ENCODE assay signal across 9 cellular contexts in genomic region chr2:66445781-66446177, GRCh38. TPM values are rescaled to one million over a fixed set of nuclear protein-coding genes. Genes with fewer than 3 reads are reported as not detected.
DNase-seq lines count a peak whose midpoint lies in the region; ATAC-seq and TF ChIP-seq lines count a peak whose summit lies in the region.
"Had no signal": no experiment of that assay in that cellular context is flagged by ENCODE, and none has a peak within 500 bp of the region (broad histone marks: within the 10 kb centered on the region; RNA-seq: fewer than 3 reads in every experiment).

No MANE protein-coding gene starts in this region.

- peak overlapping the region; percentile 71 for H2AFZ ChIP-seq in IMR-90 (replicated peaks; ENCODE audit: low read length, poor library complexity)

- H4K91ac ChIP-seq in IMR-90 (ENCODE audit: insufficient read depth, low read depth, low read length), result peak overlapping the region; percentile 92

- peak overlapping the region; percentile 99 for H3K18ac ChIP-seq in IMR-90 (ENCODE audit: low read depth, low read length)

- H2BK120ac ChIP-seq in IMR-90 (ENCODE audit: low read depth, low read length), result peak overlapping the region; percentile 88

- H3K79me1 ChIP-seq in IMR-90 (ENCODE audit: low read depth in 1 of 2, low read length in 2 of 2), result no peaks in the 10 kb centered on the region

- ATAC-seq in IMR-90 (ENCODE audit: low read depth) (no peak), lung (ENCODE audit: insufficient read depth, low FRiP score) (no peak), thoracic aorta (ENCODE audit: insufficient number of reproducible peaks, low FRiP score, low read depth) (no peak), HG03378 (IDR thresholded peaks at IDR 0.05; ENCODE audit: unreplicated experiment) (no peak)
- ATAC-seq in activated naive CD8-positive, alpha-beta T cell treated with anti-CD3 and anti-CD28 coated beads, Interleukin-2, amount 50 U/mL, for 24 hours, result no peak

- in situ Hi-C loops in IMR-90 (cut with MboI; ENCODE audit: low sequenced_read_pairs), result loop anchor here (25.0 kb wide), 1 partner anchor 1592 kb away; no protein-coding TSS in a partner anchor

- no peaks in the 10 kb centered on the region for H3K36me3 Mint-ChIP-seq in activated naive CD8-positive, alpha-beta T cell treated with anti-CD3 and anti-CD28 coated beads, Interleukin-2, amount 50 U/mL, for 24 hours (ENCODE audit: low read depth)

- no peak overlapping the region for H3K27ac Mint-ChIP-seq in activated naive CD8-positive, alpha-beta T cell treated with anti-CD3 and anti-CD28 coated beads, Interleukin-2, amount 50 U/mL, for 24 hours
- H3K27ac Mint-ChIP-seq: activated CD4-positive, alpha-beta T cell treated with anti-CD3 and anti-CD28 coated beads, Interleukin-2, amount 10 ng/mL, durations not matched to agents 24 days and 14 days had no signal

- TF ChIP-seq CTCF in IMR-90 (conservative IDR thresholded peaks at IDR 0.05; ENCODE audit: low read depth, low read length) (peak; percentile 19; the same call in 1 of the 2 replicates), lung (IDR thresholded peaks at IDR 0.05; ENCODE audit: control extremely low read depth, extremely low read depth) (no peak), thoracic aorta (IDR thresholded peaks at IDR 0.05) (peak; percentile 18)

- WGBS in IMR-90 (ENCODE audit: extremely low coverage in 2 of 2, insufficient read length in 1 of 2), 2 experiments, result 0% methylated on average over 3 of the region's 25 CpGs; no CpG with 5 or more reads in 1 of the 2 experiments
- 14 to 16% methylated on average over 25 of the region's 25 CpGs for WGBS in esophagus, 2 donors
- 4 to 16% methylated on average over 25 of the region's 25 CpGs for WGBS in lung, 2 donors

- H3K27me3 Mint-ChIP-seq in activated naive CD8-positive, alpha-beta T cell treated with anti-CD3 and anti-CD28 coated beads, Interleukin-2, amount 50 U/mL, for 24 hours, result peaks cover 46% of the 10 kb centered on the region

- no TSS peak for BruUV-seq in IMR-90 (replicated peaks; lab: Mats Ljungman, UMichigan)

- peak overlapping the region; percentile 46; the same call in 1 of the 2 replicates for H2BK20ac ChIP-seq in IMR-90 (ENCODE audit: low read depth, low read length)

- dilution Hi-C loops in IMR-90 (cut with HindIII; ENCODE audit: low sequenced_read_pairs, unreplicated experiment), result loop anchor here (25.0 kb wide), 1 partner anchor 767 kb away; no protein-coding TSS in a partner anchor

- H3K4me1 ChIP-seq in IMR-90 (ENCODE audit: control insufficient read depth, insufficient read depth, low read length), result peaks cover 4% of the 10 kb centered on the region
- H3K4me1 ChIP-seq in esophagus (ENCODE audit: control insufficient read depth in 2 of 2, insufficient read depth in 2 of 2, low read length in 1 of 2), result peaks cover 0 to 2% of the 10 kb centered on the region in 2 donors
- H3K4me1 ChIP-seq in lung (ENCODE audit: control insufficient read depth in 2 of 2, insufficient read depth in 2 of 2, low read length in 2 of 2), result peaks cover 4% of the 10 kb centered on the region in 2 donors
- peaks cover 0 to 61% of the 10 kb centered on the region in 2 donors for H3K4me1 ChIP-seq in thoracic aorta (ENCODE audit: control insufficient read depth in 1 of 2, low read depth in 2 of 2)

- peak overlapping the region; percentile 98 for H2BK5ac ChIP-seq in IMR-90 (ENCODE audit: low read depth, low read length, poor library complexity, severe bottlenecking)

- H4K5ac ChIP-seq in IMR-90 (ENCODE audit: low read depth, low read length), result peak overlapping the region; percentile 95

- H3K56ac ChIP-seq in IMR-90 (ENCODE audit: extremely low read depth, insufficient read depth, low read length), result peak overlapping the region; percentile 92

- no peak for TF ChIP-seq POLR2A in IMR-90 (IDR thresholded peaks at IDR 0.05; ENCODE audit: low read depth, low read length)

- H4K8ac ChIP-seq in IMR-90 (ENCODE audit: low read depth in 2 of 2, low read length in 2 of 2), result peak overlapping the region; percentile 67 to 80

- H3K27me3 ChIP-seq in IMR-90 (ENCODE audit: control insufficient read depth, insufficient read depth, low read length) (no peaks in the 10 kb centered on the region), esophagus (ENCODE audit: control insufficient read depth in 1 of 2, insufficient read depth in 2 of 2, low read length in 2 of 2) (no peaks in the 10 kb centered on the region), lung (ENCODE audit: control insufficient read depth, insufficient read depth) (no peaks in the 10 kb centered on the region), thoracic aorta (replicated peaks; ENCODE audit: insufficient read depth) (no peaks in the 10 kb centered on the region)

- H3K23ac ChIP-seq in IMR-90 (ENCODE audit: low read depth, low read length), result peak overlapping the region; percentile 90

- CTCF ChIA-PET in IMR-90 (lab: Yijun Ruan, JAX), result no interaction called here

- no peak overlapping the region for H3K4me3 Mint-ChIP-seq in activated naive CD8-positive, alpha-beta T cell treated with anti-CD3 and anti-CD28 coated beads, Interleukin-2, amount 50 U/mL, for 24 hours
- H3K4me3 Mint-ChIP-seq: activated CD4-positive, alpha-beta T cell treated with anti-CD3 and anti-CD28 coated beads, Interleukin-2, amount 10 ng/mL, durations not matched to agents 24 days and 14 days had no signal

- H3K4me3 ChIP-seq in IMR-90 (ENCODE audit: insufficient read depth, low read depth, low read length) (peak overlapping the region; percentile 39), esophagus (ENCODE audit: low read depth in 1 of 2, low read length in 2 of 2) (peak overlapping the region; percentile 66 to 76), lung (peak overlapping the region; percentile 46), thoracic aorta (peak overlapping the region; percentile 75)

- H2AK5ac ChIP-seq in IMR-90 (ENCODE audit: low read depth, low read length), result peak overlapping the region; percentile 52

- peak overlapping the region; percentile 93 for H3K14ac ChIP-seq in IMR-90 (replicated peaks; ENCODE audit: low read depth, low read length)

- H3K4me1 Mint-ChIP-seq in activated naive CD8-positive, alpha-beta T cell treated with anti-CD3 and anti-CD28 coated beads, Interleukin-2, amount 50 U/mL, for 24 hours, result no peaks in the 10 kb centered on the region
- H3K4me1 Mint-ChIP-seq: activated CD4-positive, alpha-beta T cell treated with anti-CD3 and anti-CD28 coated beads, Interleukin-2, amount 10 ng/mL, durations not matched to agents 24 days and 14 days had no signal

- POLR2A ChIA-PET in IMR-90 (lab: Charles Lee; ENCODE audit: unreplicated experiment), result interaction anchor here (0.5 to 4.3 kb wide), 2 partner anchors 12 to 663 kb away, joined by 3 to 21 read pairs; no protein-coding TSS in a partner anchor

- no peak for DNase-seq in IMR-90
- no peak for DNase-seq in lung (ENCODE audit: low spot score)
- no peak for DNase-seq in thoracic aorta (ENCODE audit: low spot score)
- no peak for DNase-seq in NCI-H2029 treated with DMSO at 0.1 percent for 48 hours (lab: John Stamatoyannopoulos, UW)
- no peak for DNase-seq in dermis blood vessel endothelial cell
- no peak for DNase-seq in activated naive CD8-positive, alpha-beta T cell treated with anti-CD3 and anti-CD28 coated beads, Interleukin-2, amount 50 U/mL, for 24 hours
- DNase-seq: activated CD4-positive, alpha-beta T cell treated with anti-CD3 and anti-CD28 coated beads, Interleukin-2, amount 10 ng/mL, durations not matched to agents 24 days and 14 days had no signal

- peak overlapping the region; percentile 100 for H3K9ac ChIP-seq in IMR-90 (ENCODE audit: low read depth, low read length)

- H3K36me3 ChIP-seq in IMR-90 (ENCODE audit: control insufficient read depth, insufficient read depth, low read length) (peaks cover 52% of the 10 kb centered on the region), esophagus (ENCODE audit: control insufficient read depth in 2 of 2, insufficient read depth in 2 of 2, low read length in 1 of 2) (peaks cover 0 to 10% of the 10 kb centered on the region in 2 donors), lung (ENCODE audit: control insufficient read depth in 2 of 2, insufficient read depth in 2 of 2, low read length in 2 of 2) (peaks cover 0 to 2% of the 10 kb centered on the region in 2 donors), thoracic aorta (no peaks in the 10 kb centered on the region)

- no peak for TF ChIP-seq RAD21 in IMR-90 (IDR thresholded peaks at IDR 0.05; ENCODE audit: low read length)

- peak overlapping the region; percentile 97 for H3K27ac ChIP-seq in IMR-90 (ENCODE audit: insufficient read depth, low read length)
- H3K27ac ChIP-seq in esophagus (ENCODE audit: low read depth in 2 of 2, low read length in 1 of 2), result peak overlapping the region; percentile 88 to 92
- peak overlapping the region; percentile 76 to 97 for H3K27ac ChIP-seq in lung (ENCODE audit: low read depth in 1 of 2, low read length in 1 of 2)
- H3K27ac ChIP-seq in thoracic aorta, result peak overlapping the region; percentile 99 to 100

- no peaks in the 10 kb centered on the region for H3K9me3 Mint-ChIP-seq in activated naive CD8-positive, alpha-beta T cell treated with anti-CD3 and anti-CD28 coated beads, Interleukin-2, amount 50 U/mL, for 24 hours
- H3K9me3 Mint-ChIP-seq: activated CD4-positive, alpha-beta T cell treated with anti-CD3 and anti-CD28 coated beads, Interleukin-2, amount 10 ng/mL, durations not matched to agents 24 days and 14 days had no signal

- no peak overlapping the region for H2BK15ac ChIP-seq in IMR-90 (ENCODE audit: low read depth, low read length)

- H3K9me1 ChIP-seq in IMR-90 (ENCODE audit: insufficient read depth, low read length), result no peaks in the 10 kb centered on the region

- H3K9me3 ChIP-seq in IMR-90 (ENCODE audit: control insufficient read depth, insufficient read depth, low read length) (no peaks in the 10 kb centered on the region), esophagus (ENCODE audit: control insufficient read depth in 2 of 2, insufficient read depth in 1 of 2, low read depth in 1 of 2, low read length in 1 of 2) (no peaks in the 10 kb centered on the region), lung (ENCODE audit: control insufficient read depth in 2 of 2, insufficient read depth in 1 of 2, low read length in 1 of 2) (no peaks in the 10 kb centered on the region), thoracic aorta (no peaks in the 10 kb centered on the region)

- peak overlapping the region; percentile 81 for H2AK9ac ChIP-seq in IMR-90 (replicated peaks; ENCODE audit: low read depth, low read length, poor library complexity)

- intact Hi-C loops in IMR-90 (cut with micrococcal nuclease), result loop anchor here (2.0 to 5.0 kb wide), 2 partner anchors 129 to 1207 kb away; no protein-coding TSS in a partner anchor

- peak overlapping the region; percentile 97 for H3K4ac ChIP-seq in IMR-90 (ENCODE audit: low read depth, low read length)

- H3K4me2 ChIP-seq in IMR-90 (ENCODE audit: low read depth, low read length), result peak overlapping the region; percentile 100

- peaks cover 10% of the 10 kb centered on the region; the same call in 1 of the 2 replicates for H4K20me1 ChIP-seq in IMR-90 (ENCODE audit: insufficient read depth, low read length)

RNA-seq across cellular contexts. Expression of gene MEIS1, which starts 10.9 kb away (rescaled TPM):
- total RNA-seq in IMR-90 (2012; rRNA removed) (157 and 209 TPM in 2 replicates), lung (100 to 1,000 TPM in 1 of 2 donors, 10 to 100 TPM in 1; 60.6 to 158 TPM), thoracic aorta (10 to 100 TPM; 29.4 to 58.4 TPM), dermis blood vessel endothelial cell (1.3 and 3.4 TPM in 2 replicates)
- polyA plus RNA-seq in IMR-90 (2012; rRNA removed) (51.8 and 54.4 TPM in 2 replicates), esophagus (10 to 100 TPM; 16.8 to 30.4 TPM), lung (10 to 100 TPM in 1 of 2 donors, 1 to 10 TPM in 1; 9.0 to 21.5 TPM)
- 14.0 and 21.0 TPM in 2 replicates for polyA plus RNA-seq in IMR-90 (2012; cell fraction: cytosol; rRNA removed)
- polyA plus RNA-seq in IMR-90 (2012; cell fraction: nucleus; rRNA removed; ENCODE audit: low replicate concordance), result 81.4 and 209 TPM in 2 replicates
- total RNA-seq: activated CD4-positive, alpha-beta T cell treated with anti-CD3 and anti-CD28 coated beads, Interleukin-2, amount 10 ng/mL, durations not matched to agents 24 days and 14 days had no signal
